ENCODE assay signal across 1 cellular context in the genomic region with DNA sequence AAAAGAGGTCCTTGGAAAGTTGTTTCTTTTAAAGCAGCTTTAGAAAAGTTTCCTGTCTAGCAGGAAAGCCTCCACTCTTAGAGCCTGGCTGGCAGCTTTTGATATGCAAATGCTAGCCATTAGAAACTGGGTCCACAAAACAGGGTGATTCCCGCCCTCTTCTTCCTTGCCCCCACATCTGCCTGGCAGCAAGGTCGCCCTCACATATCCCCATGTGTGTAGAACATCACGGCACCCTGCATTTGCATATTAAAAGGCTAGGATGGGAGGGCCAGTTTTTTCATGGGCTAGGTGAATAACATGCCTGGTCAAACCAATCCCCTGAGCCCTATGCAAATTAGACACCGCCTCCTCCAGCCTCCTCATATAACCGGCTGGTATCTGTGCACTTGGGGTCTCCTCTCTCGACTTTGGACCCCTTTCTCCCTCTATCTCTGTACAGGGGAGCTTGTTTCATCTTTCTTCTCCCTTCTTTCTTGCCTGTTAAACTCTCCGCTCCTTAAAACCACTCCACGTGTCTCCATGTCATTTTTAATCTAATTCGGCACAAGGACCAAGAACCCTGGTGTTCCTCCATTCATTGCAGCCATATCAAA.
TF ChIP-seq lines count a peak whose summit lies in the region.

No MANE protein-coding gene starts in this region.

TF ChIP-seq in WTC11, 78 proteins besides CTCF, POLR2A, EP300 and RAD21 (continued from another document):
- TF ChIP-seq ZNF138 (CRISPR knock-in tag; conservative IDR thresholded peaks at IDR 0.05) (no peak), ZNF423 (CRISPR knock-in tag; IDR thresholded peaks at IDR 0.05) (no peak), NFE2L1 (CRISPR knock-in tag; IDR thresholded peaks at IDR 0.05) (0 out of 2 replicates have a peak, but pooled peaks have one; percentile 27), FOXP1 (CRISPR knock-in tag; IDR thresholded peaks at IDR 0.05; ENCODE audit: borderline replicate concordance) (no peak), ZNF232 (CRISPR knock-in tag; IDR thresholded peaks at IDR 0.05) (no peak)
- TF ChIP-seq, protein P1, sequence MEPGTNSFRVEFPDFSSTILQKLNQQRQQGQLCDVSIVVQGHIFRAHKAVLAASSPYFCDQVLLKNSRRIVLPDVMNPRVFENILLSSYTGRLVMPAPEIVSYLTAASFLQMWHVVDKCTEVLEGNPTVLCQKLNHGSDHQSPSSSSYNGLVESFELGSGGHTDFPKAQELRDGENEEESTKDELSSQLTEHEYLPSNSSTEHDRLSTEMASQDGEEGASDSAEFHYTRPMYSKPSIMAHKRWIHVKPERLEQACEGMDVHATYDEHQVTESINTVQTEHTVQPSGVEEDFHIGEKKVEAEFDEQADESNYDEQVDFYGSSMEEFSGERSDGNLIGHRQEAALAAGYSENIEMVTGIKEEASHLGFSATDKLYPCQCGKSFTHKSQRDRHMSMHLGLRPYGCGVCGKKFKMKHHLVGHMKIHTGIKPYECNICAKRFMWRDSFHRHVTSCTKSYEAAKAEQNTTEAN (CRISPR knock-in tag; IDR thresholded peaks at IDR 0.05): no peak
- TF ChIP-seq, protein P2, sequence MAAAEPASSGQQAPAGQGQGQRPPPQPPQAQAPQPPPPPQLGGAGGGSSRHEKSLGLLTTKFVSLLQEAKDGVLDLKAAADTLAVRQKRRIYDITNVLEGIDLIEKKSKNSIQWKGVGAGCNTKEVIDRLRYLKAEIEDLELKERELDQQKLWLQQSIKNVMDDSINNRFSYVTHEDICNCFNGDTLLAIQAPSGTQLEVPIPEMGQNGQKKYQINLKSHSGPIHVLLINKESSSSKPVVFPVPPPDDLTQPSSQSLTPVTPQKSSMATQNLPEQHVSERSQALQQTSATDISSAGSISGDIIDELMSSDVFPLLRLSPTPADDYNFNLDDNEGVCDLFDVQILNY (CRISPR knock-in tag; IDR thresholded peaks at IDR 0.05): peak; percentile 83
- TF ChIP-seq, protein P3, sequence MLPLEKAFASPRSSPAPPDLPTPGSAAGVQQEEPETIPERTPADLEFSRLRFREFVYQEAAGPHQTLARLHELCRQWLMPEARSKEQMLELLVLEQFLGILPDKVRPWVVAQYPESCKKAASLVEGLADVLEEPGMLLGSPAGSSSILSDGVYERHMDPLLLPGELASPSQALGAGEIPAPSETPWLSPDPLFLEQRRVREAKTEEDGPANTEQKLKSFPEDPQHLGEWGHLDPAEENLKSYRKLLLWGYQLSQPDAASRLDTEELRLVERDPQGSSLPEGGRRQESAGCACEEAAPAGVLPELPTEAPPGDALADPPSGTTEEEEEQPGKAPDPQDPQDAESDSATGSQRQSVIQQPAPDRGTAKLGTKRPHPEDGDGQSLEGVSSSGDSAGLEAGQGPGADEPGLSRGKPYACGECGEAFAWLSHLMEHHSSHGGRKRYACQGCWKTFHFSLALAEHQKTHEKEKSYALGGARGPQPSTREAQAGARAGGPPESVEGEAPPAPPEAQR (CRISPR knock-in tag; IDR thresholded peaks at IDR 0.05): no peak
- TF ChIP-seq, protein P4, sequence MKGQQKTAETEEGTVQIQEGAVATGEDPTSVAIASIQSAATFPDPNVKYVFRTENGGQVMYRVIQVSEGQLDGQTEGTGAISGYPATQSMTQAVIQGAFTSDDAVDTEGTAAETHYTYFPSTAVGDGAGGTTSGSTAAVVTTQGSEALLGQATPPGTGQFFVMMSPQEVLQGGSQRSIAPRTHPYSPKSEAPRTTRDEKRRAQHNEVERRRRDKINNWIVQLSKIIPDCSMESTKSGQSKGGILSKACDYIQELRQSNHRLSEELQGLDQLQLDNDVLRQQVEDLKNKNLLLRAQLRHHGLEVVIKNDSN (CRISPR knock-in tag; IDR thresholded peaks at IDR 0.05): no peak
